ENCODE assay signal across 8 cellular contexts in genomic region chr2:84904717-84905174, GRCh38. TPM values are rescaled to one million over a fixed set of nuclear protein-coding genes. Genes with fewer than 3 reads are reported as not detected.
DNase-seq lines count a peak whose midpoint lies in the region; ATAC-seq and TF ChIP-seq lines count a peak whose summit lies in the region.

No MANE protein-coding gene starts in this region.

- TF ChIP-seq CTCF in glutamatergic neuron (IDR thresholded peaks at IDR 0.05; ENCODE audit: partially characterized antibody, unreplicated experiment) = no peak
- no peak for TF ChIP-seq CTCF in GM13977 (IDR thresholded peaks at IDR 0.05; ENCODE audit: extremely low read depth, insufficient read depth, missing control alignments)

- H3K36me3 Mint-ChIP-seq in activated T-helper 1 cell treated with anti-CD3 and anti-CD28 coated beads, Interleukin-12 subunit alpha, Interleukin-12 subunit beta, Interleukin-2, Interleukin-4 antibody, amounts not matched to agents 30 ng/mL and 10 ng/mL and 1 ng/mL, durations not matched to agents 14 hours and 24 hours and 36 hours (ENCODE audit: low read depth) = peaks cover 33% of the 10 kb centered on the region
- H3K36me3 Mint-ChIP-seq in glutamatergic neuron (ENCODE audit: unreplicated experiment) = peaks cover 14% of the 10 kb centered on the region

- no peaks in the 10 kb centered on the region for H3K27me3 Mint-ChIP-seq in activated T-helper 1 cell treated with anti-CD3 and anti-CD28 coated beads, Interleukin-12 subunit alpha, Interleukin-12 subunit beta, Interleukin-2, Interleukin-4 antibody, amounts not matched to agents 30 ng/mL and 10 ng/mL and 1 ng/mL, durations not matched to agents 14 hours and 24 hours and 36 hours (ENCODE audit: insufficient read depth)
- peaks cover 23% of the 10 kb centered on the region for H3K27me3 Mint-ChIP-seq in glutamatergic neuron (ENCODE audit: unreplicated experiment)

- peak overlapping the region; percentile 77 for H3K4me3 Mint-ChIP-seq in activated T-helper 1 cell treated with anti-CD3 and anti-CD28 coated beads, Interleukin-12 subunit alpha, Interleukin-12 subunit beta, Interleukin-2, Interleukin-4 antibody, amounts not matched to agents 30 ng/mL and 10 ng/mL and 1 ng/mL, durations not matched to agents 14 hours and 24 hours and 36 hours
- peak overlapping the region; percentile 90 for H3K4me3 Mint-ChIP-seq in glutamatergic neuron (ENCODE audit: unreplicated experiment)

- peak overlapping the region; percentile 87 for H3K27ac Mint-ChIP-seq in activated T-helper 1 cell treated with anti-CD3 and anti-CD28 coated beads, Interleukin-12 subunit alpha, Interleukin-12 subunit beta, Interleukin-2, Interleukin-4 antibody, amounts not matched to agents 30 ng/mL and 10 ng/mL and 1 ng/mL, durations not matched to agents 14 hours and 24 hours and 36 hours
- H3K27ac Mint-ChIP-seq in glutamatergic neuron (ENCODE audit: unreplicated experiment) = peak overlapping the region; percentile 87

- ATAC-seq in GM19395 (IDR thresholded peaks at IDR 0.05; ENCODE audit: unreplicated experiment) (no peak), HG02642 (IDR thresholded peaks at IDR 0.05; ENCODE audit: poor library complexity, unreplicated experiment) (no peak)

- DNase-seq in DMS79 (lab: John Stamatoyannopoulos, UW) = peak; percentile 17
- DNase-seq in LHCN-M2 (ENCODE audit: low read depth) = peak; percentile 83
- no peak for DNase-seq in activated T-helper 1 cell treated with anti-CD3 and anti-CD28 coated beads, Interleukin-12 subunit alpha, Interleukin-12 subunit beta, Interleukin-2, Interleukin-4 antibody, amounts not matched to agents 30 ng/mL and 10 ng/mL and 1 ng/mL, durations not matched to agents 14 hours and 24 hours and 36 hours (ENCODE audit: low spot score)
- DNase-seq in glutamatergic neuron = peak; percentile 60
- DNase-seq in occipital lobe (lab: John Stamatoyannopoulos, UW) = peak; percentile 13
- DNase-seq in GM13977 (ENCODE audit: low spot score) = no peak

- H3K4me1 Mint-ChIP-seq in activated T-helper 1 cell treated with anti-CD3 and anti-CD28 coated beads, Interleukin-12 subunit alpha, Interleukin-12 subunit beta, Interleukin-2, Interleukin-4 antibody, amounts not matched to agents 30 ng/mL and 10 ng/mL and 1 ng/mL, durations not matched to agents 14 hours and 24 hours and 36 hours (ENCODE audit: low read depth) = peaks cover 80% of the 10 kb centered on the region
- peaks cover 5% of the 10 kb centered on the region for H3K4me1 Mint-ChIP-seq in glutamatergic neuron (ENCODE audit: low read depth, unreplicated experiment)

- in situ Hi-C loops in GM13977 (cut with MboI; ENCODE audit: low pct_unique_long_range_greater_than_20kb, low sequenced_read_pairs, unreplicated experiment) = loop anchor here (25.0 kb wide), 1 partner anchor 383 kb away; no protein-coding TSS in a partner anchor

- intact Hi-C loops in activated T-helper 1 cell treated with anti-CD3 and anti-CD28 coated beads, Interleukin-12 subunit alpha, Interleukin-12 subunit beta, Interleukin-2, Interleukin-4 antibody, amounts not matched to agents 30 ng/mL and 10 ng/mL and 1 ng/mL, durations not matched to agents 14 hours and 24 hours and 36 hours (cut with micrococcal nuclease) = loop anchor here (1.0 kb wide), 6 partner anchors 16 to 87 kb away; no protein-coding TSS in a partner anchor

- peaks cover 17% of the 10 kb centered on the region for H3K9me3 Mint-ChIP-seq in activated T-helper 1 cell treated with anti-CD3 and anti-CD28 coated beads, Interleukin-12 subunit alpha, Interleukin-12 subunit beta, Interleukin-2, Interleukin-4 antibody, amounts not matched to agents 30 ng/mL and 10 ng/mL and 1 ng/mL, durations not matched to agents 14 hours and 24 hours and 36 hours
- H3K9me3 Mint-ChIP-seq in glutamatergic neuron (ENCODE audit: unreplicated experiment) = peaks cover 21% of the 10 kb centered on the region

RNA-seq across cellular contexts. Expression of gene TMSB10, which starts 0.7 kb away (rescaled TPM):
- 8,362 and 12,675 TPM in 2 replicates for total RNA-seq in LHCN-M2 (2014; rRNA removed)
- 12,366 TPM for polyA plus RNA-seq in LHCN-M2 (2012)
- 2,415 and 2,510 TPM in 2 replicates for total RNA-seq in activated T-helper 1 cell treated with anti-CD3 and anti-CD28 coated beads, Interleukin-12 subunit alpha, Interleukin-12 subunit beta, Interleukin-2, Interleukin-4 antibody, amounts not matched to agents 30 ng/mL and 10 ng/mL and 1 ng/mL, durations not matched to agents 14 hours and 24 hours and 36 hours
- 3,273 TPM for total RNA-seq in glutamatergic neuron (ENCODE audit: unreplicated experiment)
- 2,498 TPM for total RNA-seq in occipital lobe

RNA-seq across cellular contexts. Expression of gene TRABD2A, which starts 23.9 kb away (rescaled TPM):
- 9.7 and 14.8 TPM in 2 replicates for total RNA-seq in LHCN-M2 (2014; rRNA removed)
- 1.1 TPM for polyA plus RNA-seq in LHCN-M2 (2012)
- total RNA-seq in activated T-helper 1 cell treated with anti-CD3 and anti-CD28 coated beads, Interleukin-12 subunit alpha, Interleukin-12 subunit beta, Interleukin-2, Interleukin-4 antibody, amounts not matched to agents 30 ng/mL and 10 ng/mL and 1 ng/mL, durations not matched to agents 14 hours and 24 hours and 36 hours = 62.1 and 62.2 TPM in 2 replicates
- not detected for total RNA-seq in glutamatergic neuron (ENCODE audit: unreplicated experiment)
- 1.1 TPM for total RNA-seq in occipital lobe

Comparison
In these comparisons a context has a peak if more than half of its experiments do, and no peak if none do; other contexts are left out.
1. DNase-seq: peak in DMS79 (single experiment), LHCN-M2 (single experiment), glutamatergic neuron (single experiment) and occipital lobe (single experiment); none in activated T-helper 1 cell treated with anti-CD3 and anti-CD28 coated beads, Interleukin-12 subunit alpha, Interleukin-12 subunit beta, Interleukin-2, Interleukin-4 antibody, amounts not matched to agents 30 ng/mL and 10 ng/mL and 1 ng/mL, durations not matched to agents 14 hours and 24 hours and 36 hours (single experiment) and GM13977 (single experiment).